8 cellular contexts compared by ENCODE assay signal in genomic region chr17:81295678-81296381, GRCh38. TPM values are rescaled to one million over a fixed set of nuclear protein-coding genes. Genes with fewer than 3 reads are reported as not detected.
DNase-seq lines count a peak whose midpoint lies in the region; ATAC-seq, FAIRE-seq and TF ChIP-seq lines count a peak whose summit lies in the region.

No MANE protein-coding gene starts in this region.

- H3K4me2 ChIP-seq in BLaER1 treated with 17β-estradiol and CSF1 and Interleukin-3, amounts not matched to agents 10 nM and 100 nM = peak overlapping the region; percentile 85 to 98 (median 96)
- peak overlapping the region; percentile 85 for H3K4me2 ChIP-seq in Karpas-422 (ENCODE audit: low read depth, low read length, poor library complexity, severe bottlenecking)
- peak overlapping the region; percentile 95 for H3K4me2 ChIP-seq in SK-N-SH
- peak overlapping the region; percentile 91 for H3K4me2 ChIP-seq in GM12878 (ENCODE audit: control insufficient read depth, insufficient read depth)

- TF ChIP-seq CTCF in SK-N-SH (IDR thresholded peaks at IDR 0.05) = peak; percentile 54
- peak; percentile 23 to 48 (median 35); a peak in 4 of 6 replicates for TF ChIP-seq CTCF in GM12878 (IDR thresholded peaks at IDR 0.05 in 2 of 3, conservative IDR thresholded peaks at IDR 0.05 in 1 of 3; ENCODE audit: control insufficient read depth in 2 of 3, extremely low read depth in 1 of 3, insufficient read depth in 1 of 3, low read depth in 3 of 3, low read length in 3 of 3)

- no peaks in the 10 kb centered on the region for H3K9me3 ChIP-seq in BLaER1 treated with 17β-estradiol and CSF1 and Interleukin-3, amounts not matched to agents 10 nM and 100 nM (replicated peaks in 1 of 11)
- H3K9me3 ChIP-seq in Karpas-422 (ENCODE audit: low read length) = no peaks in the 10 kb centered on the region
- H3K9me3 ChIP-seq in SK-N-SH = no peaks in the 10 kb centered on the region
- no peaks in the 10 kb centered on the region for H3K9me3 ChIP-seq in GM12878 (replicated peaks; ENCODE audit: control insufficient read depth, insufficient read depth, low read length)

- peak overlapping the region; percentile 89 to 97 (median 94) for H3K27ac ChIP-seq in BLaER1 treated with 17β-estradiol and CSF1 and Interleukin-3, amounts not matched to agents 10 nM and 100 nM
- H3K27ac ChIP-seq in Karpas-422 (ENCODE audit: low read length) (no peak overlapping the region), SK-N-SH (ENCODE audit: low read depth in 2 of 2, low read length in 1 of 2) (peak overlapping the region; percentile 77 to 87), GM12878 (ENCODE audit: control insufficient read depth, insufficient read depth) (peak overlapping the region; percentile 93)

- CTCF ChIA-PET in SK-N-SH (lab: Yijun Ruan, JAX) = interaction anchor here (0.8 to 2.8 kb wide), 28 partner anchors 9 to 305 kb away, joined by 3 to 22 read pairs (median 4); partner anchors contain the start of gene BAHCC1
- CTCF ChIA-PET in GM12878 (lab: Yijun Ruan, JAX) = interaction anchor here (0.7 to 1.4 kb wide), 8 partner anchors 10 to 196 kb away, joined by 3 to 5 read pairs (median 4); no protein-coding TSS in a partner anchor

- intact Hi-C loops in GM12878 (cut with micrococcal nuclease; ENCODE audit: unreplicated experiment) = loop anchor here (10.0 kb wide), 1 partner anchor 99 kb away; the partner anchor contains the start of gene BAHCC1

- peak overlapping the region; percentile 92 to 99 (median 96) for H3K9ac ChIP-seq in BLaER1 treated with 17β-estradiol and CSF1 and Interleukin-3, amounts not matched to agents 10 nM and 100 nM
- H3K9ac ChIP-seq in Karpas-422 (ENCODE audit: low read length) = peak overlapping the region; percentile 97
- peak overlapping the region; percentile 90 for H3K9ac ChIP-seq in SK-N-SH
- peak overlapping the region; percentile 96 for H3K9ac ChIP-seq in GM12878 (ENCODE audit: control insufficient read depth, insufficient read depth, low read length)

- SMC1A ChIA-PET in GM12878 (lab: Charles Lee; ENCODE audit: uncharacterized antibody, unreplicated experiment) = interaction anchor here (0.7 to 1.7 kb wide), 5 partner anchors 10 to 222 kb away, joined by 3 to 4 read pairs (median 3); no protein-coding TSS in a partner anchor

- H4K20me1 ChIP-seq in BLaER1 treated with 17β-estradiol and CSF1 and Interleukin-3, amounts not matched to agents 10 nM and 100 nM = peaks cover 7 to 25% (median 15%) of the 10 kb centered on the region in 11 experiments; a peak in 18 of 22 replicates
- peaks cover 9% of the 10 kb centered on the region for H4K20me1 ChIP-seq in Karpas-422 (ENCODE audit: insufficient read depth, low read depth, low read length)
- H4K20me1 ChIP-seq in SK-N-SH (ENCODE audit: insufficient read depth) = peaks cover 14% of the 10 kb centered on the region
- H4K20me1 ChIP-seq in GM12878 (ENCODE audit: control insufficient read depth, insufficient read depth) = no peaks in the 10 kb centered on the region

- peaks cover 16% of the 10 kb centered on the region for H3F3A ChIP-seq in SK-N-SH (replicated peaks; ENCODE audit: insufficient read depth)

- TF ChIP-seq EP300 in SK-N-SH (IDR thresholded peaks at IDR 0.05; ENCODE audit: borderline replicate concordance in 1 of 2, low read depth in 1 of 2, low read length in 1 of 2) = no peak
- no peak for TF ChIP-seq EP300 in GM12878 (IDR thresholded peaks at IDR 0.05; ENCODE audit: borderline replicate concordance in 1 of 2, control insufficient read depth in 1 of 2, low read depth in 2 of 2, low read length in 2 of 2)

- peak; percentile 84 for DNase-seq in Karpas-422
- DNase-seq in SK-N-SH = peak; percentile 72
- DNase-seq in GM12878 (ENCODE audit: low read depth, low spot score) = no peak
- peak; percentile 76 for DNase-seq in iPS-NIHi11 (ENCODE audit: low spot score)
- DNase-seq in stimulated activated CD4-positive, alpha-beta T cell treated with anti-CD3 and anti-CD28 coated beads, Interleukin-15, amount 100 ng/mL, for 24 hours = peak; percentile 56

- H3K9me2 ChIP-seq in Karpas-422 (replicated peaks; ENCODE audit: insufficient read depth, low read length) (no peaks in the 10 kb centered on the region), SK-N-SH (no peaks in the 10 kb centered on the region)

- no peak for FAIRE-seq in GM12878 (lab: Jason Lieb, UNC)

- peaks cover 36 to 51% (median 44%) of the 10 kb centered on the region in 10 experiments for H3K4me1 ChIP-seq in BLaER1 treated with 17β-estradiol and CSF1 and Interleukin-3, amounts not matched to agents 10 nM and 100 nM
- H3K4me1 ChIP-seq in Karpas-422 (ENCODE audit: low read length) (peaks cover 25% of the 10 kb centered on the region), SK-N-SH (ENCODE audit: control insufficient read depth in 1 of 2, insufficient read depth in 2 of 2, low read depth in 1 of 2, low read length in 1 of 2) (peaks cover 8 to 27% of the 10 kb centered on the region in 2 experiments; a peak in 2 of 4 replicates), GM12878 (ENCODE audit: control insufficient read depth, insufficient read depth, low read length) (peaks cover 6% of the 10 kb centered on the region; the same call in 1 of the 2 replicates)

- TSS peak; percentile 98 for BruUV-seq in GM12878 (replicated peaks; lab: Mats Ljungman, UMichigan)

- H2AFZ ChIP-seq in Karpas-422 (ENCODE audit: low read length) (peak overlapping the region; percentile 81; the same call in 1 of the 2 replicates), SK-N-SH (ENCODE audit: low read depth) (peak overlapping the region; percentile 99), GM12878 (ENCODE audit: control insufficient read depth, low read depth, low read length) (peak overlapping the region; percentile 80)

- in situ Hi-C loops in GM12878 (cut with MboI) = no loop called here

- H3K27me3 ChIP-seq in BLaER1 treated with 17β-estradiol and CSF1 and Interleukin-3, amounts not matched to agents 10 nM and 100 nM = no peaks in the 10 kb centered on the region
- H3K27me3 ChIP-seq in Karpas-422 (ENCODE audit: low read length) (no peaks in the 10 kb centered on the region), SK-N-SH (ENCODE audit: insufficient read depth) (no peaks in the 10 kb centered on the region), GM12878 (replicated peaks in 1 of 2; ENCODE audit: control insufficient read depth in 2 of 2, insufficient read depth in 2 of 2, low read length in 1 of 2) (no peaks in the 10 kb centered on the region)

- 30% methylated on average over 22 of the region's 22 CpGs for WGBS in SK-N-SH (ENCODE audit: low lambda C conversion rate)
- 16% methylated on average over 22 of the region's 22 CpGs for WGBS in GM12878 (ENCODE audit: insufficient coverage, insufficient replicate concordance, low lambda C conversion rate, missing lambda C conversion rate)

- H3K36me3 ChIP-seq in BLaER1 treated with 17β-estradiol and CSF1 and Interleukin-3, amounts not matched to agents 10 nM and 100 nM = peaks cover 0 to 3% (median 0%) of the 10 kb centered on the region in 11 experiments; a peak in 5 of 22 replicates
- H3K36me3 ChIP-seq in Karpas-422 (ENCODE audit: insufficient read depth, low read length) (no peaks in the 10 kb centered on the region), SK-N-SH (replicated peaks in 1 of 2; ENCODE audit: control insufficient read depth in 1 of 2, insufficient read depth in 2 of 2, low read length in 1 of 2) (no peaks in the 10 kb centered on the region), GM12878 (ENCODE audit: control insufficient read depth in 2 of 2, insufficient read depth in 2 of 2, low read length in 1 of 2) (no peaks in the 10 kb centered on the region)

- POLR2A ChIA-PET in SK-N-SH (lab: Yijun Ruan, JAX) (interaction anchor here (0.9 to 2.0 kb wide), 11 partner anchors 9 to 57 kb away, joined by 3 to 15 read pairs (median 4); partner anchors contain the start of genes NDUFAF8 and TEPSIN), GM12878 (lab: Charles Lee) (interaction anchor here (0.6 to 1.7 kb wide), 12 partner anchors 10 to 841 kb away, joined by 3 to 9 read pairs (median 5); partner anchors contain the start of gene CEP131)

- peak; percentile 33 for TF ChIP-seq POLR2A in GM12878 (IDR thresholded peaks at IDR 0.05; ENCODE audit: low read depth, low read length)

- peak overlapping the region; percentile 82 to 100 (median 94) for H3K4me3 ChIP-seq in BLaER1 treated with 17β-estradiol and CSF1 and Interleukin-3, amounts not matched to agents 10 nM and 100 nM
- H3K4me3 ChIP-seq in Karpas-422 (ENCODE audit: low read length) (peak overlapping the region; percentile 81), SK-N-SH (ENCODE audit: low read depth in 2 of 2, low read length in 1 of 2) (peak overlapping the region; percentile 76 to 88), GM12878 (peak overlapping the region; percentile 82)

- ATAC-seq in GM19025 (IDR thresholded peaks at IDR 0.05; ENCODE audit: low read depth, unreplicated experiment) (peak; percentile 4), GM12878 (peak; percentile 58), HG02588 (IDR thresholded peaks at IDR 0.05; ENCODE audit: unreplicated experiment) (no peak)

- peak; percentile 25; the same call in 1 of the 2 replicates for TF ChIP-seq RAD21 in SK-N-SH (IDR thresholded peaks at IDR 0.05; ENCODE audit: low read length)
- TF ChIP-seq RAD21 in GM12878 (IDR thresholded peaks at IDR 0.05; ENCODE audit: insufficient read depth, low read depth, low read length) = no peak

- H3K79me2 ChIP-seq in Karpas-422 (ENCODE audit: low read length) (peaks cover 38% of the 10 kb centered on the region), SK-N-SH (ENCODE audit: insufficient read depth) (peaks cover 51% of the 10 kb centered on the region), GM12878 (ENCODE audit: control insufficient read depth, insufficient read depth, low read length) (peaks cover 28% of the 10 kb centered on the region)

- RAD21 ChIA-PET in GM12878 (lab: Charles Lee; ENCODE audit: unreplicated experiment) = interaction anchor here (0.6 to 1.9 kb wide), 3 partner anchors 189 to 829 kb away, joined by 3 to 5 read pairs (median 3); no protein-coding TSS in a partner anchor

RNA-seq across cellular contexts. Expression of gene SLC38A10, which starts 0.7 kb away (rescaled TPM):
- 20.8 and 48.8 TPM in 2 replicates for total RNA-seq in Karpas-422 (2014; rRNA removed; shearing (Covaris generic); ENCODE audit: low replicate concordance)
- 64.3 and 82.2 TPM in 2 replicates for polyA plus RNA-seq in SK-N-SH (2012; rRNA removed)
- polyA plus RNA-seq in SK-N-SH (2012; cell fraction: cytosol; rRNA removed) = 29.3 and 49.2 TPM in 2 replicates
- polyA plus RNA-seq in SK-N-SH (2012; cell fraction: nucleus; rRNA removed) = 190 and 211 TPM in 2 replicates
- 50.7 and 60.3 TPM in 2 replicates for total RNA-seq in GM12878 (2013; cell fraction: nucleolus; rRNA removed)
- total RNA-seq in GM12878 (2014; rRNA removed) = 31.2 and 32.0 TPM in 2 replicates
- 9.6 and 10.2 TPM in 2 replicates for total RNA-seq in GM12878 (2014; rRNA removed; fragmentation: Illumina TruSeq; extraction: Trizol)
- total RNA-seq in GM12878 (2021) = 60.1 and 67.9 TPM in 2 replicates
- 14.8 TPM for polyA plus RNA-seq in GM12878 (2011; ENCODE audit: low read depth)
- 6.5 and 10.5 TPM in 2 replicates for polyA plus RNA-seq in GM12878 (2011; rRNA removed)
- polyA plus RNA-seq in GM12878 (2011; cell fraction: cytosol; rRNA removed) = 18.4 and 22.5 TPM in 2 replicates
- 70.0 and 83.7 TPM in 2 replicates for polyA plus RNA-seq in GM12878 (2011; cell fraction: nucleus; rRNA removed)
- 41.1 and 42.1 TPM in 2 replicates for polyA plus RNA-seq in GM12878 (2012)
- 3.6 and 12.2 TPM in 2 replicates for polyA plus RNA-seq in GM12878 (2014; fragmentation: Illumina TruSeq; extraction: Trizol)
- 1 to 10 TPM in 1 of 2 experiments, under 1 TPM in 1; 0.52 to 3.2 TPM for polyA plus RNA-seq in GM12878 (2014; fragmentation: Nextera tagmentation; extraction: Ambion mirVana)
- polyA plus RNA-seq in GM12878 (2014; rRNA removed) = 36.3 and 47.7 TPM in 2 replicates
- polyA plus RNA-seq in GM12878 (2016; fragmentation: Nextera tagmentation; extraction: Ambion mirVana) = 10 to 100 TPM; 43.9 to 47.9 TPM
- 24.6 and 35.5 TPM in 2 replicates for polyA minus RNA-seq in GM12878 (2011; rRNA and poly(A)+ RNA removed)
- polyA minus RNA-seq in GM12878 (2011; cell fraction: cytosol; rRNA and poly(A)+ RNA removed) = 21.8 and 36.5 TPM in 2 replicates
- 20.4 and 33.5 TPM in 2 replicates for polyA minus RNA-seq in GM12878 (2011; cell fraction: nucleus; rRNA and poly(A)+ RNA removed)

RNA-seq across cellular contexts. Expression of gene NDUFAF8, which starts 56.7 kb away (rescaled TPM):
- total RNA-seq in Karpas-422 (2014; rRNA removed; shearing (Covaris generic); ENCODE audit: low replicate concordance) = 34.7 and 81.5 TPM in 2 replicates
- polyA plus RNA-seq in SK-N-SH (2012; rRNA removed) (194 and 229 TPM in 2 replicates), GM12878 (2011; rRNA removed) (140 and 160 TPM in 2 replicates), GM12878 (2014; fragmentation: Illumina TruSeq; extraction: Trizol) (36.2 and 53.0 TPM in 2 replicates), GM12878 (2014; fragmentation: Nextera tagmentation; extraction: Ambion mirVana) (10 to 100 TPM; 22.0 to 71.5 TPM), GM12878 (2014; rRNA removed) (122 and 133 TPM in 2 replicates), GM12878 (2016; fragmentation: Nextera tagmentation; extraction: Ambion mirVana) (100 to 1,000 TPM; 295 to 307 TPM)
- polyA plus RNA-seq in SK-N-SH (2012; cell fraction: cytosol; rRNA removed) = 230 and 349 TPM in 2 replicates
- 139 and 227 TPM in 2 replicates for polyA plus RNA-seq in SK-N-SH (2012; cell fraction: nucleus; rRNA removed)
- total RNA-seq in GM12878 (2013; cell fraction: nucleolus; rRNA removed) = 43.1 and 61.9 TPM in 2 replicates
- total RNA-seq in GM12878 (2014; rRNA removed) (97.9 and 107 TPM in 2 replicates), GM12878 (2014; rRNA removed; fragmentation: Illumina TruSeq; extraction: Trizol) (91.4 and 105 TPM in 2 replicates), GM12878 (2021) (95.6 and 99.9 TPM in 2 replicates)
- 142 TPM for polyA plus RNA-seq in GM12878 (2011; ENCODE audit: low read depth)
- 73.5 and 95.5 TPM in 2 replicates for polyA plus RNA-seq in GM12878 (2011; cell fraction: cytosol; rRNA removed)
- polyA plus RNA-seq in GM12878 (2011; cell fraction: nucleus; rRNA removed) = 77.4 and 78.7 TPM in 2 replicates
- 85.0 and 88.2 TPM in 2 replicates for polyA plus RNA-seq in GM12878 (2012)
- 16.9 and 31.7 TPM in 2 replicates for polyA minus RNA-seq in GM12878 (2011; rRNA and poly(A)+ RNA removed)
- 10.7 and 11.9 TPM in 2 replicates for polyA minus RNA-seq in GM12878 (2011; cell fraction: cytosol; rRNA and poly(A)+ RNA removed)
- polyA minus RNA-seq in GM12878 (2011; cell fraction: nucleus; rRNA and poly(A)+ RNA removed) = 7.6 and 17.1 TPM in 2 replicates

RNA-seq across cellular contexts. Expression of gene TEPSIN, which starts 57.0 kb away (rescaled TPM):
- 14.5 and 36.6 TPM in 2 replicates for total RNA-seq in Karpas-422 (2014; rRNA removed; shearing (Covaris generic); ENCODE audit: low replicate concordance)
- polyA plus RNA-seq in SK-N-SH (2012; rRNA removed) (35.3 and 36.1 TPM in 2 replicates), GM12878 (2011; rRNA removed) (5.4 and 10.2 TPM in 2 replicates), GM12878 (2014; fragmentation: Illumina TruSeq; extraction: Trizol) (2.7 and 5.8 TPM in 2 replicates), GM12878 (2014; fragmentation: Nextera tagmentation; extraction: Ambion mirVana) (1 to 10 TPM in 1 of 2 experiments, under 1 TPM in 1; 0.87 to 1.6 TPM), GM12878 (2014; rRNA removed) (36.7 and 39.3 TPM in 2 replicates), GM12878 (2016; fragmentation: Nextera tagmentation; extraction: Ambion mirVana) (1 to 10 TPM; 3.1 to 3.7 TPM)
- polyA plus RNA-seq in SK-N-SH (2012; cell fraction: cytosol; rRNA removed) = 4.6 and 9.6 TPM in 2 replicates
- 379 and 617 TPM in 2 replicates for polyA plus RNA-seq in SK-N-SH (2012; cell fraction: nucleus; rRNA removed)
- total RNA-seq in GM12878 (2013; cell fraction: nucleolus; rRNA removed) = 73.0 and 82.8 TPM in 2 replicates
- total RNA-seq in GM12878 (2014; rRNA removed) (14.6 and 15.9 TPM in 2 replicates), GM12878 (2014; rRNA removed; fragmentation: Illumina TruSeq; extraction: Trizol) (4.5 and 4.8 TPM in 2 replicates), GM12878 (2021) (26.7 and 35.3 TPM in 2 replicates)
- 6.1 TPM for polyA plus RNA-seq in GM12878 (2011; ENCODE audit: low read depth)
- polyA plus RNA-seq in GM12878 (2011; cell fraction: cytosol; rRNA removed) = 12.9 and 26.8 TPM in 2 replicates
- 286 and 400 TPM in 2 replicates for polyA plus RNA-seq in GM12878 (2011; cell fraction: nucleus; rRNA removed)
- 18.3 and 24.7 TPM in 2 replicates for polyA plus RNA-seq in GM12878 (2012)
- 9.4 and 15.3 TPM in 2 replicates for polyA minus RNA-seq in GM12878 (2011; rRNA and poly(A)+ RNA removed)
- polyA minus RNA-seq in GM12878 (2011; cell fraction: cytosol; rRNA and poly(A)+ RNA removed) = 5.8 and 11.0 TPM in 2 replicates
- 50.7 and 71.4 TPM in 2 replicates for polyA minus RNA-seq in GM12878 (2011; cell fraction: nucleus; rRNA and poly(A)+ RNA removed)
